In the genomic region with DNA sequence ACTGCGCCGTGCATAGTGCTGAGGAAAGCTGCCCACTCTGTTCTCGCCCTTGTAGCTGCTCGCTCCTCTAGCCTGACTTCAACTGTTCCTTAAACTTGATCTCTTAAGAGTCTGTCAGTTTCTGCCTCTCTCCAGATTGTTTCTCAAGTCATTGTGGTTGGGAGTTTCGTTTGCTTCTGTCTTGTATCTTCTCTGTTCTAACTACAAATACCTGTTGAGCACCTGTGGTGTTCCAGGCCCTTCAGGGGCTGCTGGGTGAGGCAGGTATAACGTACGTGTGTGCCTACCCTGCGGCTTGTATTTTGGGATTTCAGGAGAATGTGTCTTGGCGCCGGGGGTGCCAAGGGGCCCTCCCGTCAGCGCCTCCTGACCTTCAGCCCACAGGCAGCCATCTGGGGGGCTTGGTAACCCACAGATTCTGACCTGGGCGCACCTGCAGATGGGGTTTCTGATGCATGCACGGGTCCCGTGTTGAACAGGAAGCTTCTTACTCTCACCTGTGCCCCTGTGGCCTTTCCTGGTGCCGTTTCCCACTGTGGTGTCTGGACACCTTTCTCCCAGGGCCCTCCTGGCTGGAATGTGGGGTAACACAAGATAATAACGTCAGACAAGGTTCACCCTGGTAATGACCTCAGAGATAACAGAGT, we compare ENCODE assay signal across 30 cellular contexts.
"Had no signal": no experiment of that assay in that cellular context is flagged by ENCODE, and none has a peak within 500 bp of the region (broad histone marks: within the 10 kb centered on the region; RNA-seq: fewer than 3 reads in every experiment).

No MANE protein-coding gene starts in this region.

- H3K27me3 ChIP-seq: breast epithelium, gastrocnemius medialis, hepatocyte, pancreas, tibial nerve had no signal

- H3K9me3 ChIP-seq: breast epithelium, gastrocnemius medialis, pancreas, prostate gland, tibial nerve had no signal

- H3K9me3 Mint-ChIP-seq: activated CD8-positive, alpha-beta T cell treated with anti-CD3 and anti-CD28 coated beads for 36 hours; activated naive CD4-positive, alpha-beta T cell treated with anti-CD3 and anti-CD28 coated beads, Interleukin-2, amount 50 U/mL, for 72 hours; activated T-cell treated with anti-CD3 and anti-CD28 coated beads, Interleukin-2, amount 50 U/mL, for 72 hours; natural killer cell; T-helper 1 cell treated with Interleukin-12 subunit alpha and Interleukin-12 subunit beta and Interleukin-4 antibody, amounts not matched to agents 30 μg/mL and 1 μg/mL, for 36 hours had no signal

- ATAC-seq: activated CD8-positive, alpha-beta T cell treated with anti-CD3 and anti-CD28 coated beads for 36 hours; activated naive CD4-positive, alpha-beta T cell treated with anti-CD3 and anti-CD28 coated beads, Interleukin-2, amount 50 U/mL, for 72 hours; activated T-cell treated with anti-CD3 and anti-CD28 coated beads, Interleukin-2, amount 50 U/mL, for 72 hours; gastrocnemius medialis; natural killer cell had no signal

- DNase-seq: activated CD4-positive, alpha-beta T cell treated with anti-CD3 and anti-CD28 coated beads for 1 hour; activated CD4-positive, alpha-beta T cell treated with anti-CD3 and anti-CD28 coated beads, Interleukin-2, amount 50 U/mL, for 1 hour; activated CD8-positive, alpha-beta T cell treated with anti-CD3 and anti-CD28 coated beads for 36 hours; activated naive CD4-positive, alpha-beta T cell; activated T-cell treated with anti-CD3 and anti-CD28 coated beads for 4 hours; activated T-cell treated with anti-CD3 and anti-CD28 coated beads, Interleukin-2, amount 50 U/mL, for 72 hours; central memory CD4-positive, alpha-beta T cell; dermis blood vessel endothelial cell; effector CD4-positive, alpha-beta T cell; gastrocnemius medialis; left cardiac atrium; mammary epithelial cell; natural killer cell; pancreas; retina; stimulated activated CD4-positive, alpha-beta T cell treated with anti-CD3 and anti-CD28 coated beads, Interleukin-15, amount 100 ng/mL, for 24 hours; stimulated activated CD4-positive, alpha-beta T cell treated with anti-CD3 and anti-CD28 coated beads, Interleukin-2, amount 100 ng/mL, for 24 hours; stimulated activated naive CD4-positive, alpha-beta T cell; SW 1271; T-helper 9 cell had no signal

- H2AFZ ChIP-seq: hepatocyte had no signal

- H3K4me1 ChIP-seq: breast epithelium, gastrocnemius medialis, pancreas, prostate gland had no signal

- H3K4me2 ChIP-seq: hepatocyte, smooth muscle cell had no signal

- FAIRE-seq: endometrium, keratinocyte, pancreas, TTC549 had no signal

- H3K79me2 ChIP-seq: hepatocyte had no signal

- H3K27ac Mint-ChIP-seq: activated CD8-positive, alpha-beta T cell treated with anti-CD3 and anti-CD28 coated beads for 36 hours; activated T-cell treated with anti-CD3 and anti-CD28 coated beads, Interleukin-2, amount 50 U/mL, for 72 hours; natural killer cell; T-helper 1 cell treated with Interleukin-12 subunit alpha and Interleukin-12 subunit beta and Interleukin-4 antibody, amounts not matched to agents 30 μg/mL and 1 μg/mL, for 36 hours had no signal

- H3K27me3 Mint-ChIP-seq: activated CD8-positive, alpha-beta T cell treated with anti-CD3 and anti-CD28 coated beads for 36 hours had no signal

- H3K4me3 ChIP-seq: breast epithelium, gastrocnemius medialis, hepatocyte, pancreas, prostate gland, smooth muscle cell, tibial nerve had no signal

- H3K4me3 Mint-ChIP-seq: activated CD8-positive, alpha-beta T cell treated with anti-CD3 and anti-CD28 coated beads for 36 hours; activated T-cell treated with anti-CD3 and anti-CD28 coated beads, Interleukin-2, amount 50 U/mL, for 72 hours; natural killer cell; T-helper 1 cell treated with Interleukin-12 subunit alpha and Interleukin-12 subunit beta and Interleukin-4 antibody, amounts not matched to agents 30 μg/mL and 1 μg/mL, for 36 hours had no signal

- H3K27ac ChIP-seq: breast epithelium, gastrocnemius medialis, hepatocyte, pancreas, prostate gland had no signal

- H3K36me3 Mint-ChIP-seq: activated naive CD4-positive, alpha-beta T cell treated with anti-CD3 and anti-CD28 coated beads, Interleukin-2, amount 50 U/mL, for 72 hours had no signal
